13 cellular contexts compared by ENCODE assay signal in the genomic region with DNA sequence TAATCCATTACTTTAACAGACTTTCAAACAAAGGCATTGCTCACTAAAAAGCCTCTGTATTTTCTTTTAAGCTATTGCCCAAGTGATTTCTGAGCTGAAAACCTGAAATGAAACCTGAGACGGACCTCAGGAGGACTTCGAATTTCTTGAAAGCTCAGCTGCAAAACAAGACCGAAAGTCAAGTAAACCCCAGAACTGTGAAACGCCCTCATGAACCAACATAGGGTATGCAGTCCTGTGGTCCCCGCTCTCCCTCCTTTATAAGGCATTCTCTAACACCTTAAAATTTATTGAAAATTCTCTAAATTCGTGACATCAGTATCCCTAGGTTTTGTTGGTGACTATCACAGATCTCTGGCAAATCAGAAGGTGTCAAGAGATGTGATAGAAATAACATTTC.
DNase-seq lines count a peak whose midpoint lies in the region; ATAC-seq and FAIRE-seq lines count a peak whose summit lies in the region.
"Had no signal": no experiment of that assay in that cellular context is flagged by ENCODE, and none has a peak within 500 bp of the region (broad histone marks: within the 10 kb centered on the region; RNA-seq: fewer than 3 reads in every experiment).

No MANE protein-coding gene starts in this region.

- no peak overlapping the region for H3K27ac Mint-ChIP-seq in stimulated activated naive B cell treated with anti-CD40 and anti-IgM and Interleukin-4, amounts not matched to agents 10 μg/mL and 1 μg/mL and 100 μg/mL, for 72 hours
- H3K27ac Mint-ChIP-seq in activated naive CD8-positive, alpha-beta T cell treated with anti-CD3 and anti-CD28 coated beads, Interleukin-2, amount 50 U/mL, for 24 hours: no peak overlapping the region

- no peak overlapping the region for H3K4me3 Mint-ChIP-seq in stimulated activated naive B cell treated with anti-CD40 and anti-IgM and Interleukin-4, amounts not matched to agents 10 μg/mL and 1 μg/mL and 100 μg/mL, for 72 hours
- H3K4me3 Mint-ChIP-seq in activated naive CD8-positive, alpha-beta T cell treated with anti-CD3 and anti-CD28 coated beads, Interleukin-2, amount 50 U/mL, for 24 hours: no peak overlapping the region

- peaks cover 5 to 29% of the 10 kb centered on the region in 2 donors for H3K36me3 Mint-ChIP-seq in stimulated activated naive B cell treated with anti-CD40 and anti-IgM and Interleukin-4, amounts not matched to agents 10 μg/mL and 1 μg/mL and 100 μg/mL, for 72 hours
- peaks cover 8% of the 10 kb centered on the region for H3K36me3 Mint-ChIP-seq in activated naive CD8-positive, alpha-beta T cell treated with anti-CD3 and anti-CD28 coated beads, Interleukin-2, amount 50 U/mL, for 24 hours (ENCODE audit: low read depth)

- DNase-seq in kidney glomerular epithelial cell (lab: John Stamatoyannopoulos, UW): no peak
- DNase-seq in NCI-H524 (lab: John Stamatoyannopoulos, UW): no peak
- DNase-seq in stimulated activated naive B cell treated with anti-CD40 and anti-IgM and Interleukin-4, amounts not matched to agents 10 μg/mL and 1 μg/mL and 100 μg/mL, for 72 hours: no peak
- no peak for DNase-seq in activated naive CD8-positive, alpha-beta T cell treated with anti-CD3 and anti-CD28 coated beads, Interleukin-2, amount 50 U/mL, for 24 hours
- DNase-seq: DMS79 treated with DMSO at 0.1 percent for 48 hours, OCI-M1, ovary had no signal

- peaks cover 14 to 25% of the 10 kb centered on the region in 2 donors for H3K4me1 Mint-ChIP-seq in stimulated activated naive B cell treated with anti-CD40 and anti-IgM and Interleukin-4, amounts not matched to agents 10 μg/mL and 1 μg/mL and 100 μg/mL, for 72 hours
- peaks cover 2% of the 10 kb centered on the region for H3K4me1 Mint-ChIP-seq in activated naive CD8-positive, alpha-beta T cell treated with anti-CD3 and anti-CD28 coated beads, Interleukin-2, amount 50 U/mL, for 24 hours

- peak; percentile 69 for ATAC-seq in GM19043 (IDR thresholded peaks at IDR 0.05; ENCODE audit: low read depth, unreplicated experiment)
- ATAC-seq in HG02588 (IDR thresholded peaks at IDR 0.05; ENCODE audit: unreplicated experiment): peak; percentile 75
- peak; percentile 82 for ATAC-seq in HG03354 (IDR thresholded peaks at IDR 0.05; ENCODE audit: poor library complexity, severe bottlenecking, unreplicated experiment)
- ATAC-seq in stimulated activated naive B cell treated with anti-CD40 and anti-IgM and Interleukin-4, amounts not matched to agents 10 μg/mL and 1 μg/mL and 100 μg/mL, for 72 hours (replicated peaks): no peak
- ATAC-seq in activated naive CD8-positive, alpha-beta T cell treated with anti-CD3 and anti-CD28 coated beads, Interleukin-2, amount 50 U/mL, for 24 hours: no peak
- ATAC-seq: HCT116 had no signal

- H3K9me3 Mint-ChIP-seq in stimulated activated naive B cell treated with anti-CD40 and anti-IgM and Interleukin-4, amounts not matched to agents 10 μg/mL and 1 μg/mL and 100 μg/mL, for 72 hours: no peaks in the 10 kb centered on the region
- H3K9me3 Mint-ChIP-seq in activated naive CD8-positive, alpha-beta T cell treated with anti-CD3 and anti-CD28 coated beads, Interleukin-2, amount 50 U/mL, for 24 hours: no peaks in the 10 kb centered on the region

- peak; percentile 86 for FAIRE-seq in G401.6 (lab: Jason Lieb, UNC)
- FAIRE-seq: A204.1 had no signal

- H3K27me3 Mint-ChIP-seq in stimulated activated naive B cell treated with anti-CD40 and anti-IgM and Interleukin-4, amounts not matched to agents 10 μg/mL and 1 μg/mL and 100 μg/mL, for 72 hours: no peaks in the 10 kb centered on the region
- no peaks in the 10 kb centered on the region for H3K27me3 Mint-ChIP-seq in activated naive CD8-positive, alpha-beta T cell treated with anti-CD3 and anti-CD28 coated beads, Interleukin-2, amount 50 U/mL, for 24 hours

Comparison
In these comparisons a context has a peak if more than half of its experiments do, and no peak if none do; other contexts are left out.
1. ATAC-seq: peak in GM19043 (single experiment), HG02588 (single experiment) and HG03354 (single experiment); none in stimulated activated naive B cell treated with anti-CD40 and anti-IgM and Interleukin-4, amounts not matched to agents 10 μg/mL and 1 μg/mL and 100 μg/mL, for 72 hours (0 of 2) and activated naive CD8-positive, alpha-beta T cell treated with anti-CD3 and anti-CD28 coated beads, Interleukin-2, amount 50 U/mL, for 24 hours (single experiment).